In genomic region chr1:26993237-26994019, GRCh38 we compare ENCODE assay signal across 1 cellular context.
A peak's percentile ranks its signal among the peaks of the same experiment; 100 is the strongest.
TF ChIP-seq lines count a peak whose summit lies in the region.

Gene TRNP1, plus strand, starts transcription at chr1:26993692. Its CDS starts 95 bp downstream, at chr1:26993787.

TF ChIP-seq in H1, 55 proteins besides CTCF, POLR2A, EP300 and RAD21 (continued from another document):
- peak; percentile 71 for TF ChIP-seq TAF7 (optimal IDR thresholded peaks at IDR 0.05; ENCODE audit: borderline replicate concordance, low read depth, low read length)
- no peak for TF ChIP-seq RNF2 (IDR thresholded peaks at IDR 0.05; ENCODE audit: borderline replicate concordance, low read depth, low read length, missing control alignments, poor library complexity, severe bottlenecking)
- peak; percentile 84 for TF ChIP-seq GTF2F1 (IDR thresholded peaks at IDR 0.05; ENCODE audit: borderline replicate concordance, low read depth, low read length)
- TF ChIP-seq KDM1A (IDR thresholded peaks at IDR 0.05; ENCODE audit: borderline replicate concordance, low read length), result peak; percentile 88; the same call in 1 of the 2 replicates
- TF ChIP-seq NRF1 (IDR thresholded peaks at IDR 0.05; ENCODE audit: low read depth, low read length), result peak; percentile 20; the same call in 1 of the 2 replicates
- TF ChIP-seq, protein P1, sequence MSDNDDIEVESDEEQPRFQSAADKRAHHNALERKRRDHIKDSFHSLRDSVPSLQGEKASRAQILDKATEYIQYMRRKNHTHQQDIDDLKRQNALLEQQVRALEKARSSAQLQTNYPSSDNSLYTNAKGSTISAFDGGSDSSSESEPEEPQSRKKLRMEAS (IDR thresholded peaks at IDR 0.05), result peak; percentile 46
- peak; percentile 68 for TF ChIP-seq KDM4A (IDR thresholded peaks at IDR 0.05; ENCODE audit: low read depth, low read length, severe bottlenecking)
- TF ChIP-seq POLR2AphosphoS5 (IDR thresholded peaks at IDR 0.05; ENCODE audit: low read depth, low read length), result peak; percentile 95
- peak; percentile 54; the same call in 1 of the 2 replicates for TF ChIP-seq TEAD4 (IDR thresholded peaks at IDR 0.05; ENCODE audit: low read depth, low read length)
- no peak for TF ChIP-seq CBX8 (IDR thresholded peaks at IDR 0.05; ENCODE audit: borderline replicate concordance, low read depth, low read length)
- TF ChIP-seq SP2 (IDR thresholded peaks at IDR 0.05; ENCODE audit: low read length), result no peak
- peak; percentile 65; the same call in 1 of the 2 replicates for TF ChIP-seq SP1 (IDR thresholded peaks at IDR 0.05; ENCODE audit: low read depth, low read length)
- TF ChIP-seq CREB1 (IDR thresholded peaks at IDR 0.05), result peak; percentile 66; the same call in 1 of the 2 replicates
- TF ChIP-seq PHF8 (conservative IDR thresholded peaks at IDR 0.05; ENCODE audit: low read depth, low read length), result peak; percentile 77; the same call in 1 of the 2 replicates
- peak; percentile 95 for TF ChIP-seq TBP (IDR thresholded peaks at IDR 0.05; ENCODE audit: low read depth, low read length)
- TF ChIP-seq CHD2 (IDR thresholded peaks at IDR 0.05; ENCODE audit: low read length), result peak; percentile 61
- TF ChIP-seq ASH2L (IDR thresholded peaks at IDR 0.05; ENCODE audit: low read length), result peak; percentile 73
